8 cellular contexts compared by ENCODE assay signal in genomic region chr12:75641031-75641780, GRCh38.
A peak's percentile ranks its signal among the peaks of the same experiment; 100 is the strongest.
DNase-seq lines count a peak whose midpoint lies in the region; ATAC-seq and TF ChIP-seq lines count a peak whose summit lies in the region.

No MANE protein-coding gene starts in this region.

- peak overlapping the region; percentile 37 for H3K27ac Mint-ChIP-seq in stimulated activated naive B cell treated with anti-CD40 and anti-IgM and Interleukin-4, amounts not matched to agents 10 μg/mL and 1 μg/mL and 100 μg/mL, for 72 hours

- no peaks in the 10 kb centered on the region for H3K9me3 Mint-ChIP-seq in stimulated activated naive B cell treated with anti-CD40 and anti-IgM and Interleukin-4, amounts not matched to agents 10 μg/mL and 1 μg/mL and 100 μg/mL, for 72 hours

- peak overlapping the region; percentile 84 for H3K27ac ChIP-seq in HL-60 (replicated peaks)

- H3K4me3 ChIP-seq in HL-60 (replicated peaks; ENCODE audit: insufficient read depth, low read length), result no peak overlapping the region
- H3K4me3 ChIP-seq in fibroblast of villous mesenchyme (ENCODE audit: low read depth, low read length), result no peak overlapping the region

- H3K4me3 Mint-ChIP-seq in stimulated activated naive B cell treated with anti-CD40 and anti-IgM and Interleukin-4, amounts not matched to agents 10 μg/mL and 1 μg/mL and 100 μg/mL, for 72 hours, result no peak overlapping the region

- peaks cover 0 to 2% of the 10 kb centered on the region in 2 donors for H3K27me3 Mint-ChIP-seq in stimulated activated naive B cell treated with anti-CD40 and anti-IgM and Interleukin-4, amounts not matched to agents 10 μg/mL and 1 μg/mL and 100 μg/mL, for 72 hours

- peak; percentile 100 for ATAC-seq in GM21447 (IDR thresholded peaks at IDR 0.05; ENCODE audit: unreplicated experiment)
- peak; percentile 92 to 98 for ATAC-seq in stimulated activated naive B cell treated with anti-CD40 and anti-IgM and Interleukin-4, amounts not matched to agents 10 μg/mL and 1 μg/mL and 100 μg/mL, for 72 hours (replicated peaks)

- DNase-seq in EL, result peak; percentile 79
- DNase-seq in HL-60 (ENCODE audit: low read depth in 1 of 2, low spot score in 1 of 2), result peak; percentile 77 to 80
- DNase-seq in activated CD4-positive, alpha-beta T cell treated with anti-CD3 and anti-CD28 coated beads for 48 hours, result peak; percentile 57
- peak; percentile 64 for DNase-seq in fibroblast of villous mesenchyme (ENCODE audit: low read depth)
- peak; percentile 51 for DNase-seq in stimulated activated naive B cell treated with anti-CD40 and anti-IgM and Interleukin-4, amounts not matched to agents 10 μg/mL and 1 μg/mL and 100 μg/mL, for 72 hours
- no peak for DNase-seq in NCI-H2227 (lab: John Stamatoyannopoulos, UW; ENCODE audit: unreplicated experiment)
- no peak for DNase-seq in DMS53 (lab: John Stamatoyannopoulos, UW)

- peaks cover 8 to 12% of the 10 kb centered on the region in 2 donors for H3K4me1 Mint-ChIP-seq in stimulated activated naive B cell treated with anti-CD40 and anti-IgM and Interleukin-4, amounts not matched to agents 10 μg/mL and 1 μg/mL and 100 μg/mL, for 72 hours

- H3K27me3 ChIP-seq in HL-60 (ENCODE audit: insufficient read depth, poor library complexity, severe bottlenecking), result no peaks in the 10 kb centered on the region

- TF ChIP-seq CTCF in HL-60 (IDR thresholded peaks at IDR 0.05; ENCODE audit: insufficient read depth, low read length) (no peak), fibroblast of villous mesenchyme (IDR thresholded peaks at IDR 0.05; ENCODE audit: insufficient read depth, low read depth, low read length) (no peak)

- no peaks in the 10 kb centered on the region for H3K36me3 Mint-ChIP-seq in stimulated activated naive B cell treated with anti-CD40 and anti-IgM and Interleukin-4, amounts not matched to agents 10 μg/mL and 1 μg/mL and 100 μg/mL, for 72 hours

Comparison
In these comparisons a context has a peak if more than half of its experiments do, and no peak if none do; other contexts are left out.
1. DNase-seq: peak in EL (single experiment), HL-60 (2 of 2), activated CD4-positive, alpha-beta T cell treated with anti-CD3 and anti-CD28 coated beads for 48 hours (single experiment), fibroblast of villous mesenchyme (single experiment) and stimulated activated naive B cell treated with anti-CD40 and anti-IgM and Interleukin-4, amounts not matched to agents 10 μg/mL and 1 μg/mL and 100 μg/mL, for 72 hours (single experiment); none in NCI-H2227 (single experiment) and DMS53 (single experiment).